ENCODE assay signal across 23 cellular contexts in the genomic region with DNA sequence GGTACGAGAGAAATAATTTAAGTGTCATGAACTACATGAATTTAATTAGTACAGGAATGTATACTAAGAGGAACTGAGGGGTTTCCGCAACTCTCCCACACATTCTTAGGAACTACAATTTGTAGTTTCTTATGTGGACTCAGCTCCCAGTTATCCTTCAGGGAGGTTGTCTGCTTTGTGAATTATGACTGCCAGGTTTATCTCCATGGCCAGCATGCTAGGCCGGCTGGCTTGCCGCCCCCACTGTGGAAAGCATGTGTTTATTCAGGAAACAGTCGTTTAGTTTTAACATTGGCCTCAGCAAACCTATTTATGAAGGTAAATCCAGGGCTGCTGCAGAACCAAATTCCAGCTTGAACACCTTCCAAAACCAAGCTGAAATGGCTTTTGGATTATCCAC.
"Had no signal": no experiment of that assay in that cellular context is flagged by ENCODE, and none has a peak within 500 bp of the region (broad histone marks: within the 10 kb centered on the region; RNA-seq: fewer than 3 reads in every experiment).

No MANE protein-coding gene starts in this region.

- H3K9me3 Mint-ChIP-seq: activated CD4-positive, alpha-beta T cell treated with anti-CD3 and anti-CD28 coated beads, Interleukin-2, amount 10 ng/mL, durations not matched to agents 7 days and 5 days; activated T-cell treated with anti-CD3 and anti-CD28 coated beads, Interleukin-2, amount 50 U/mL, for 4 hours had no signal

- H3K4me3 Mint-ChIP-seq: activated CD4-positive, alpha-beta memory T cell treated with anti-CD3 and anti-CD28 coated beads for 36 hours; activated CD4-positive, alpha-beta T cell treated with anti-CD3 and anti-CD28 coated beads, Interleukin-2, amount 10 ng/mL, durations not matched to agents 7 days and 5 days; activated naive CD8-positive, alpha-beta T cell; activated T-cell treated with anti-CD3 and anti-CD28 coated beads, Interleukin-2, amount 50 U/mL, for 4 hours; IgD-negative memory B cell; T-helper 17 cell had no signal

- H3K36me3 Mint-ChIP-seq: activated CD4-positive, alpha-beta memory T cell treated with anti-CD3 and anti-CD28 coated beads for 36 hours; activated naive CD8-positive, alpha-beta T cell; IgD-negative memory B cell had no signal

- ATAC-seq: activated T-cell treated with anti-CD3 and anti-CD28 coated beads, Interleukin-2, amount 50 U/mL, for 4 hours; T-helper 17 cell had no signal

- DNase-seq: activated CD4-positive, alpha-beta memory T cell treated with anti-CD3 and anti-CD28 coated beads for 36 hours; activated CD4-positive, alpha-beta T cell treated with anti-CD3 and anti-CD28 coated beads, Interleukin-2, amount 10 ng/mL, durations not matched to agents 7 days and 5 days; activated CD4-positive, CD25-positive, alpha-beta regulatory T cell; activated CD8-positive, alpha-beta memory T cell treated with anti-CD3 and anti-CD28 coated beads for 24 hours; activated effector memory CD4-positive, alpha-beta T cell treated with anti-CD3 and anti-CD28 coated beads, Interleukin-2, amount 50 U/mL, for 16 hours; activated naive CD4-positive, alpha-beta T cell treated with Interleukin-2 at 50 U/mL for 16 hours; activated T-cell treated with anti-CD3 and anti-CD28 coated beads, Interleukin-2, amount 50 U/mL, for 4 hours; cerebellar nuclear complex; MG63; NCI-H1105 treated with DMSO at 0.1 percent for 48 hours; NCI-H1436 treated with DMSO at 0.1 percent for 48 hours; NCI-H187 treated with DMSO at 0.1 percent for 48 hours; NCI-H2107; NCI-H2171 treated with DMSO at 0.1 percent for 48 hours; NCI-H446; NCI-H524; NCI-H748 treated with DMSO at 0.1 percent for 48 hours; SIG-M5; T-helper 17 cell; T-helper 9 cell had no signal

- H3K27ac ChIP-seq: KMS-11 had no signal

- H3K27ac Mint-ChIP-seq: activated CD4-positive, alpha-beta memory T cell treated with anti-CD3 and anti-CD28 coated beads for 36 hours; activated CD4-positive, alpha-beta T cell treated with anti-CD3 and anti-CD28 coated beads, Interleukin-2, amount 10 ng/mL, durations not matched to agents 7 days and 5 days; activated naive CD8-positive, alpha-beta T cell; IgD-negative memory B cell; T-helper 17 cell had no signal

- H3K4me1 Mint-ChIP-seq: activated CD4-positive, alpha-beta T cell treated with anti-CD3 and anti-CD28 coated beads, Interleukin-2, amount 10 ng/mL, durations not matched to agents 7 days and 5 days; IgD-negative memory B cell; T-helper 17 cell had no signal

- H3K27me3 Mint-ChIP-seq: activated CD4-positive, alpha-beta memory T cell treated with anti-CD3 and anti-CD28 coated beads for 36 hours; activated CD4-positive, alpha-beta T cell treated with anti-CD3 and anti-CD28 coated beads, Interleukin-2, amount 10 ng/mL, durations not matched to agents 7 days and 5 days; activated naive CD8-positive, alpha-beta T cell; IgD-negative memory B cell; T-helper 17 cell had no signal
